In the genomic region with DNA sequence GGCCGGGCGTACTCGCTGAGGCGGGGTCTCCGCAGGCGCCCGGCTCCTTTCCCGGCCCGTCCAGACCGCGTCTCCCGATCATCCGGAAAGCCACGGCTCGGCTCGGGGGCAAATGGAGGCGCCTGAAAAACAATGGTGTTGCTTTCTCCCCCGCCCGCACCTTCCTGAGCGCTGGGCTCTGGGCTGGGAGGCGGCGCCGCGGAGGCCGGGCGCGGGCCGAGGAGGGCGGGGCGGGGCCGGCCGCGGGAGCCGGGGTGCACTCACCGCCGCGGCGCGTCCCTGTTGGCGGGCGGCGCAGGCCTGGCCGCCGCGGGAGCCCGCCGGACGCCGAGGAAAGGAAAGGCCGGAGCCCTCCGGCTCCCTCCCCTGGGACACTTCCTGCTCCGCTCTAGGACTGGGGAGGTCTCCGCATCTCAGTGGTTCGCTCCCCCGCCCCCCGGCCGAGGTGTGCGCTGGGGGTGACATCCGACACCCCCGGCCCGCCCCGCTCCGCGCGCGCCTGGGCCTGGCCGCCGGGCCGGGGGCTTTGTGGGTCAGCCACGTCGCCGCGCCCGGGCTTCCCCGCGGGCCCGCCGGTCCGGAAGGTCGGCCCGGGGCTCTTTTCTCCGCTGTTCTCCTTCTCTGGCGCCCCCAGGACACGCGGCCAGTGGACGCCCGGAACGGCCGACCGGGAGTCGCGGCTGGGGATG, we compare ENCODE assay signal across 8 cellular contexts.
DNase-seq lines count a peak whose midpoint lies in the region; ATAC-seq and TF ChIP-seq lines count a peak whose summit lies in the region.

A gene (minus strand): TSS at position 342 of the 689 bp plus-strand sequence. CDS start 2,289 bp downstream, outside the sequence.

- no peaks in the 10 kb centered on the region for H3K27me3 ChIP-seq in layer of hippocampus (ENCODE audit: control insufficient read depth, insufficient read depth, low read length)

- in situ Hi-C loops in GM18951 (cut with MboI; ENCODE audit: low sequenced_read_pairs, unreplicated experiment): no loop called here

- DNase-seq in AG10803 (ENCODE audit: low read depth): peak; percentile 83
- peak; percentile 90 for DNase-seq in NCI-H2227 (lab: John Stamatoyannopoulos, UW; ENCODE audit: unreplicated experiment)
- DNase-seq in activated CD4-positive, alpha-beta T cell treated with anti-CD3 and anti-CD28 coated beads for 1 hour: peak; percentile 37
- DNase-seq in stimulated activated CD4-positive, alpha-beta T cell treated with anti-CD3 and anti-CD28 coated beads, Interleukin-1b, Interleukin-23, amount 100 ng/mL, for 4 hours (ENCODE audit: low read depth in 2 of 2): peak; percentile 37 to 56

- H3K27ac ChIP-seq in cingulate gyrus (ENCODE audit: low read depth, low read length) (peak within 1 kb of the TSS; percentile 60), layer of hippocampus (ENCODE audit: low read depth, low read length) (peak within 1 kb of the TSS; percentile 77)

- peak; percentile 64 for TF ChIP-seq POLR2A in GM18951 (IDR thresholded peaks at IDR 0.05; ENCODE audit: extremely low read depth, insufficient read depth, insufficient read length)

- TF ChIP-seq CTCF in AG10803 (conservative IDR thresholded peaks at IDR 0.05; ENCODE audit: low read length): no peak

- peak; percentile 72 for ATAC-seq in HG03159 (IDR thresholded peaks at IDR 0.05; ENCODE audit: unreplicated experiment)

- peak within 1 kb of the TSS; percentile 80 for H3K4me3 ChIP-seq in AG10803 (ENCODE audit: low read length)

Comparison
In these comparisons a context has a peak if more than half of its experiments do, and no peak if none do; other contexts are left out.
1. Peak in every context shown above with its lines: DNase-seq, ATAC-seq, H3K4me3 ChIP-seq and H3K27ac ChIP-seq.
2. DNase-seq: peak in every context shown above with its lines; median percentile 90 in NCI-H2227; 83 in AG10803; 46 in stimulated activated CD4-positive, alpha-beta T cell treated with anti-CD3 and anti-CD28 coated beads, Interleukin-1b, Interleukin-23, amount 100 ng/mL, for 4 hours; 37 in activated CD4-positive, alpha-beta T cell treated with anti-CD3 and anti-CD28 coated beads for 1 hour.